In the genomic region with DNA sequence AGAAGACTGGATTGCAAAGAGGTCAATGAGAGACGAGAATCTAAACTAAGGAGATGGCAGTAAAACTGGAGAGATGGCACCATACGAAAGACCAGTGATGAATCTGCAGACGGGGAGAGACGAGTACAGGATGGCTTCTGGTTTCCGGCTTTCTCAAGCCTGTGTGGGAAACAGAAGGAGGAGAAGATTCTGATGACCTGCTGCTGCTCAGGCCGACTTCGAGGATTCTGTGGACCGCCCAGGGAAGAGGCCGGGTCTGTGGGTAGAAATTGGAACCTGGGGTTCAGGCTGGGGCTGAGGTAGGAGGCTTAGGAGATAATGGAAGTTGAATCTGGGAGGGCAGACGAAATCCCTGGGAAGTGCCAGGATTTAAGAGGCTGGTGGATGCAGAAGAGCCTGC, we compare ENCODE assay signal across 28 cellular contexts. TPM values are rescaled to one million over a fixed set of nuclear protein-coding genes. Genes with fewer than 3 reads are reported as not detected.
"Had no signal": no experiment of that assay in that cellular context is flagged by ENCODE, and none has a peak within 500 bp of the region (broad histone marks: within the 10 kb centered on the region; RNA-seq: fewer than 3 reads in every experiment).

No MANE protein-coding gene starts in this region.

- ATAC-seq: left colon; left lung; lower lobe of right lung; naive thymus-derived CD8-positive, alpha-beta T cell; pancreas; right cardiac atrium; sciatic nerve; stimulated activated naive B cell treated with anti-CD40 and anti-IgM and Interleukin-4, amounts not matched to agents 10 μg/mL and 1 μg/mL and 100 μg/mL, for 72 hours; stimulated activated naive CD8-positive, alpha-beta T cell treated with anti-CD3 and anti-CD28 coated beads, Interleukin-15, Interleukin-2, amounts not matched to agents 100 U/mL and 50 U/mL, for 24 hours had no signal

- H3K27ac ChIP-seq: left lung, lower lobe of right lung, pancreas, prostate gland, stomach, thoracic aorta, tibial artery, uterus had no signal

- DNase-seq: hypothalamus; immature natural killer cell; kidney; left lung; lower lobe of right lung; mammary epithelial cell; mesenchymal stem cell; naive thymus-derived CD8-positive, alpha-beta T cell; nucleus accumbens; retina; right cardiac atrium; small intestine; stimulated activated CD4-positive, alpha-beta T cell treated with anti-CD3 and anti-CD28 coated beads, Interleukin-1b, Interleukin-23, amount 100 ng/mL, for 48 hours; stimulated activated CD4-positive, alpha-beta T cell treated with anti-CD3 and anti-CD28 coated beads, Interleukin-2, amount 100 ng/mL, for 48 hours; stimulated activated CD4-positive, alpha-beta T cell treated with anti-CD3 and anti-CD28 coated beads, Interleukin-4, amount 100 ng/mL, for 4 hours; stimulated activated CD8-positive, alpha-beta memory T cell treated with anti-CD3 and anti-CD28 coated beads, Interleukin-4, amount 100 ng/mL, for 48 hours; stimulated activated naive B cell treated with anti-CD40 and anti-IgM and Interleukin-4, amounts not matched to agents 10 μg/mL and 1 μg/mL and 100 μg/mL, for 72 hours; stimulated activated naive CD8-positive, alpha-beta T cell treated with anti-CD3 and anti-CD28 coated beads, Interleukin-15, Interleukin-2, amounts not matched to agents 100 U/mL and 50 U/mL, for 24 hours; stomach; tibial artery; trophoblast cell; uterus had no signal

- H3K4me1 ChIP-seq: left lung, lower lobe of right lung, prostate gland, tibial artery, uterus had no signal

- H3K27me3 ChIP-seq: left lung, pancreas, stomach, uterus had no signal

- H3K4me3 Mint-ChIP-seq: immature natural killer cell; naive thymus-derived CD8-positive, alpha-beta T cell; stimulated activated naive B cell treated with anti-CD40 and anti-IgM and Interleukin-4, amounts not matched to agents 10 μg/mL and 1 μg/mL and 100 μg/mL, for 72 hours had no signal

- H3K4me1 Mint-ChIP-seq: immature natural killer cell had no signal

- H3K36me3 ChIP-seq: pancreas, prostate gland, thoracic aorta, tibial artery, uterus had no signal

- H3K9me3 Mint-ChIP-seq: immature natural killer cell; naive thymus-derived CD8-positive, alpha-beta T cell; stimulated activated naive B cell treated with anti-CD40 and anti-IgM and Interleukin-4, amounts not matched to agents 10 μg/mL and 1 μg/mL and 100 μg/mL, for 72 hours had no signal

- H3K9me3 ChIP-seq: left lung, lower lobe of right lung, pancreas, prostate gland, stomach, thoracic aorta, tibial artery, uterus had no signal

- H3K4me3 ChIP-seq: left lung, lower lobe of right lung, pancreas, prostate gland, stomach, thoracic aorta, tibial artery, uterus had no signal

- H3K27me3 Mint-ChIP-seq: naive thymus-derived CD8-positive, alpha-beta T cell; stimulated activated naive B cell treated with anti-CD40 and anti-IgM and Interleukin-4, amounts not matched to agents 10 μg/mL and 1 μg/mL and 100 μg/mL, for 72 hours had no signal

- H3K36me3 Mint-ChIP-seq: naive thymus-derived CD8-positive, alpha-beta T cell had no signal

- H3K27ac Mint-ChIP-seq: stimulated activated naive B cell treated with anti-CD40 and anti-IgM and Interleukin-4, amounts not matched to agents 10 μg/mL and 1 μg/mL and 100 μg/mL, for 72 hours had no signal

RNA-seq across cellular contexts. Expression of a gene that starts 48.6 kb away (rescaled TPM):
- polyA plus RNA-seq: neural cell had no signal
